Comparison of ENCODE assay signal across 8 cellular contexts in genomic region chr7:6106140-6106904, GRCh38. TPM values are rescaled to one million over a fixed set of nuclear protein-coding genes. Genes with fewer than 3 reads are reported as not detected.
DNase-seq lines count a peak whose midpoint lies in the region; ATAC-seq, FAIRE-seq and TF ChIP-seq lines count a peak whose summit lies in the region.

No MANE protein-coding gene starts in this region.

- no peaks in the 10 kb centered on the region for H3K27me3 ChIP-seq in A673 (replicated peaks; ENCODE audit: insufficient read depth, low read depth, low read length, poor library complexity)

- BruUV-seq in A673 (replicated peaks; lab: Mats Ljungman, UMichigan), result TSS peak; percentile 72

- CTCF ChIA-PET in A673 (lab: Charles Lee), result interaction anchor here (0.6 kb wide), 1 partner anchor 9 kb away, joined by 3 read pairs; no protein-coding TSS in a partner anchor

- TF ChIP-seq CTCF in A673 (conservative IDR thresholded peaks at IDR 0.05; ENCODE audit: low read depth, low read length) (peak; percentile 39; the same call in 1 of the 2 replicates), GM12874 (IDR thresholded peaks at IDR 0.05; ENCODE audit: insufficient read depth, low read depth, low read length) (0 out of 2 replicates have a peak, but pooled peaks have one; percentile 23), kidney (IDR thresholded peaks at IDR 0.05; ENCODE audit: borderline replicate concordance, extremely low read depth, insufficient read depth) (peak; percentile 14)

- ATAC-seq in GM18502 (IDR thresholded peaks at IDR 0.05; ENCODE audit: poor library complexity, unreplicated experiment), result no peak
- ATAC-seq in HG03196 (IDR thresholded peaks at IDR 0.05; ENCODE audit: unreplicated experiment), result no peak

- H3K4me1 ChIP-seq in A673 (ENCODE audit: insufficient read depth, low read length, poor library complexity, severe bottlenecking) (peaks cover 6% of the 10 kb centered on the region), kidney (ENCODE audit: control insufficient read depth in 1 of 2, insufficient read depth in 1 of 2, low read depth in 1 of 2, low read length in 2 of 2) (peaks cover 4 to 11% of the 10 kb centered on the region in 2 donors)

- intact Hi-C loops in A673 (cut with micrococcal nuclease; ENCODE audit: unreplicated experiment) (no loop called here), kidney (cut with DNase I) (no loop called here)

- H3K9me3 ChIP-seq in A673 (ENCODE audit: low read depth, low read length, poor library complexity, severe bottlenecking) (no peaks in the 10 kb centered on the region), kidney (ENCODE audit: control insufficient read depth in 1 of 2, low read length in 2 of 2) (no peaks in the 10 kb centered on the region)

- H3K36me3 ChIP-seq in A673 (ENCODE audit: insufficient read depth, low read length, poor library complexity, severe bottlenecking) (peaks cover 6% of the 10 kb centered on the region), kidney (ENCODE audit: control insufficient read depth in 1 of 2, insufficient read depth in 2 of 2, low read length in 2 of 2) (no peaks in the 10 kb centered on the region)

- peak overlapping the region; percentile 74 for H3K4me3 ChIP-seq in A673 (ENCODE audit: low read depth, low read length, poor library complexity, severe bottlenecking)
- H3K4me3 ChIP-seq in kidney (ENCODE audit: low read length in 2 of 2), result peak overlapping the region; percentile 71 to 86

- DNase-seq in A673 (ENCODE audit: low spot score), result peak; percentile 43
- DNase-seq in RPMI7951 (ENCODE audit: low read depth), result peak; percentile 76
- DNase-seq in amniotic epithelial cell (ENCODE audit: low read depth), result peak; percentile 51
- no peak for DNase-seq in kidney
- peak; percentile 44 for DNase-seq in stimulated activated CD8-positive, alpha-beta memory T cell treated with anti-CD3 and anti-CD28 coated beads, Interleukin-4, amount 100 ng/mL, for 48 hours

- FAIRE-seq in kidney (lab: Jason Lieb, UNC), result no peak

- H3K27ac ChIP-seq in A673 (ENCODE audit: low read depth, low read length, poor library complexity, severe bottlenecking), result peak overlapping the region; percentile 38
- H3K27ac ChIP-seq in kidney (ENCODE audit: low read depth in 2 of 2, low read length in 2 of 2), result peak overlapping the region; percentile 71 to 76

- peak overlapping the region in 1 of 2 donors; percentile 43 for H3K9ac ChIP-seq in kidney (ENCODE audit: low read length in 2 of 2)

- POLR2A ChIA-PET in A673 (lab: Charles Lee; ENCODE audit: low non-redundant PET), result no interaction called here

RNA-seq across cellular contexts. Expression of gene USP42, which starts 1.6 kb away (rescaled TPM):
- total RNA-seq in A673 (2021) (19.7 and 20.6 TPM in 2 replicates), kidney (11.3 TPM)
- total RNA-seq in RPMI7951 (2014; rRNA removed; shearing (Covaris generic)), result 4.8 and 5.6 TPM in 2 replicates
- polyA plus RNA-seq in kidney (ENCODE audit: insufficient read depth, low read depth, low replicate concordance), result 3.3 TPM

RNA-seq across cellular contexts. Expression of gene EIF2AK1, which starts 47.3 kb away (rescaled TPM):
- 118 and 119 TPM in 2 replicates for total RNA-seq in A673 (2021)
- total RNA-seq in RPMI7951 (2014; rRNA removed; shearing (Covaris generic)), result 76.7 and 127 TPM in 2 replicates
- total RNA-seq in kidney, result 89.2 TPM
- polyA plus RNA-seq in kidney (ENCODE audit: insufficient read depth, low read depth, low replicate concordance), result 58.2 TPM
